Comparison of ENCODE assay signal across 27 cellular contexts in genomic region chr10:84460520-84460919, GRCh38.
"Had no signal": no experiment of that assay in that cellular context is flagged by ENCODE, and none has a peak within 500 bp of the region (broad histone marks: within the 10 kb centered on the region; RNA-seq: fewer than 3 reads in every experiment).

No MANE protein-coding gene starts in this region.

- H3K36me3 ChIP-seq: pancreas, prostate gland, thoracic aorta had no signal

- DNase-seq: hippocampal formation; kidney glomerular epithelial cell; left cardiac atrium; lower lobe of right lung; mammary epithelial cell; mesenchymal stem cell; naive thymus-derived CD8-positive, alpha-beta T cell; nucleus accumbens; pancreas; posterior cingulate gyrus; retina; right cardiac atrium; sigmoid colon; small intestine; spleen; stimulated activated CD4-positive, alpha-beta T cell treated with anti-CD3 and anti-CD28 coated beads, Interleukin-4, amount 100 ng/mL, for 24 hours; stimulated activated naive CD4-positive, alpha-beta T cell; tibial artery; trophoblast cell; upper lobe of right lung had no signal

- H3K9me3 ChIP-seq: lower lobe of right lung, pancreas, prostate gland, suprapubic skin, upper lobe of right lung had no signal

- ATAC-seq: left cardiac atrium; left lobe of liver; naive thymus-derived CD8-positive, alpha-beta T cell; pancreas; right cardiac atrium; stimulated activated effector memory CD8-positive, alpha-beta T cell treated with anti-CD3 and anti-CD28 coated beads, Interleukin-12 subunit alpha, Interleukin-12 subunit beta, amount 100 ng/mL, for 72 hours; upper lobe of right lung had no signal

- FAIRE-seq: keratinocyte, pancreas, urothelium cell line had no signal

- H3K4me1 ChIP-seq: lower lobe of right lung, pancreas, prostate gland, spleen, suprapubic skin had no signal

- H3K27ac ChIP-seq: lower lobe of right lung, pancreas, prostate gland, sigmoid colon, spleen, suprapubic skin, thoracic aorta, tibial artery, upper lobe of right lung had no signal

- H3K27me3 ChIP-seq: pancreas, sigmoid colon, spleen, suprapubic skin, tibial artery, upper lobe of right lung had no signal

- H3K4me3 ChIP-seq: lower lobe of right lung, pancreas, prostate gland, sigmoid colon, spleen, suprapubic skin, thoracic aorta, tibial artery, upper lobe of right lung had no signal
